38 cellular contexts compared by ENCODE assay signal in the genomic region with DNA sequence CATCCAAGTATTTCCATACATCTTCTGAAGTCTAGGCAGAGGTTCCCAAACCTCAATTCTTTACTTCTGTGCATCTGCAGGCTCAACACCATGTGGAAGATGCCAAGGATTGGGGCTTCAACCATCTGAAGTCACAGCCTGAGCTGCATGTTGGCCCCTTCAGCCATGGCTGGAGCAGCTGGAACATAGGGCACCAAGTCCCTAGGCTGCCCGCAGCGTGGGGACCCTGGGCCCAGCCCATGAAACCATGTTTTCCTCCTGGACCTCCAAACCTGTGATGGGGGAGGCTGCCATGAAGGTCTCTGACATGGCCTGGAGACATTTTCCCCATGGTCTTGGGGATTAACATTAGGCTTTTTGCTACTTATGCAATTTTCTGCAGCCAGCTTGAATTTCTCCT.
"Had no signal": no experiment of that assay in that cellular context is flagged by ENCODE, and none has a peak within 500 bp of the region (broad histone marks: within the 10 kb centered on the region; RNA-seq: fewer than 3 reads in every experiment).

No MANE protein-coding gene starts in this region.

- H3K9me3 ChIP-seq: adrenal gland, ascending aorta, body of pancreas, breast epithelium had no signal

- H3K9me3 Mint-ChIP-seq: activated naive CD4-positive, alpha-beta T cell treated with anti-CD3 and anti-CD28 coated beads for 36 hours had no signal

- H3K36me3 ChIP-seq: adrenal gland, ascending aorta, brain microvascular endothelial cell, breast epithelium, cardiac muscle cell had no signal

- H3K4me1 ChIP-seq: adrenal gland, ascending aorta, body of pancreas, breast epithelium had no signal

- H3K27me3 ChIP-seq: adrenal gland, ascending aorta, body of pancreas, brain microvascular endothelial cell, breast epithelium, cardiac muscle cell had no signal

- FAIRE-seq: astrocyte, bronchial epithelial cell had no signal

- ATAC-seq: activated naive CD4-positive, alpha-beta T cell treated with anti-CD3 and anti-CD28 coated beads, Interleukin-2, amount 50 U/mL, for 72 hours; activated naive CD8-positive, alpha-beta T cell treated with anti-CD3 and anti-CD28 coated beads, Interleukin-2, amount 50 U/mL, for 24 hours; activated T-cell treated with anti-CD3 and anti-CD28 coated beads, Interleukin-2, amount 50 U/mL, for 4 hours; activated T-cell treated with anti-CD3 and anti-CD28 coated beads, Interleukin-2, amount 50 U/mL, for 72 hours; activated T-helper 17 cell treated with anti-CD3 and anti-CD28 coated beads, Interleukin-2, amount 50 U/mL, for 72 hours; body of pancreas had no signal

- H3K4me1 Mint-ChIP-seq: activated naive CD4-positive, alpha-beta T cell treated with anti-CD3 and anti-CD28 coated beads, Interleukin-2, amount 10 ng/mL, durations not matched to agents 7 days and 5 days; activated naive CD4-positive, alpha-beta T cell treated with anti-CD3 and anti-CD28 coated beads, Interleukin-2, amount 50 U/mL, for 24 hours; activated naive CD8-positive, alpha-beta T cell treated with anti-CD3 and anti-CD28 coated beads for 36 hours; activated naive CD8-positive, alpha-beta T cell treated with anti-CD3 and anti-CD28 coated beads, Interleukin-2, amount 10 ng/mL, durations not matched to agents 7 days and 5 days; activated naive CD8-positive, alpha-beta T cell treated with anti-CD3 and anti-CD28 coated beads, Interleukin-2, amount 50 U/mL, for 24 hours; activated T-helper 17 cell treated with anti-CD3 and anti-CD28 coated beads, Interleukin-2, amount 50 U/mL, for 72 hours; brain; central memory CD8-positive, alpha-beta T cell had no signal

- H3K27ac Mint-ChIP-seq: activated naive CD4-positive, alpha-beta T cell treated with anti-CD3 and anti-CD28 coated beads for 36 hours; activated naive CD4-positive, alpha-beta T cell treated with anti-CD3 and anti-CD28 coated beads, Interleukin-2, amount 10 ng/mL, durations not matched to agents 7 days and 5 days; activated naive CD4-positive, alpha-beta T cell treated with anti-CD3 and anti-CD28 coated beads, Interleukin-2, amount 50 U/mL, for 24 hours; activated naive CD4-positive, alpha-beta T cell treated with anti-CD3 and anti-CD28 coated beads, Interleukin-2, amount 50 U/mL, for 72 hours; activated naive CD8-positive, alpha-beta T cell; activated naive CD8-positive, alpha-beta T cell treated with anti-CD3 and anti-CD28 coated beads for 36 hours; activated naive CD8-positive, alpha-beta T cell treated with anti-CD3 and anti-CD28 coated beads, Interleukin-2, amount 10 ng/mL, durations not matched to agents 7 days and 5 days; activated naive CD8-positive, alpha-beta T cell treated with anti-CD3 and anti-CD28 coated beads, Interleukin-2, amount 50 U/mL, for 24 hours; activated T-cell treated with anti-CD3 and anti-CD28 coated beads, Interleukin-2, amount 50 U/mL, for 24 hours; activated T-cell treated with anti-CD3 and anti-CD28 coated beads, Interleukin-2, amount 50 U/mL, for 72 hours; activated T-helper 1 cell treated with anti-CD3 and anti-CD28 coated beads, Interleukin-12 subunit alpha, Interleukin-12 subunit beta, Interleukin-2, Interleukin-4 antibody, amounts not matched to agents 30 ng/mL and 10 ng/mL and 1 ng/mL, durations not matched to agents 14 hours and 24 hours and 36 hours; activated T-helper 17 cell treated with anti-CD3 and anti-CD28 coated beads, Interleukin-2, amount 50 U/mL, for 72 hours; activated T-helper 2 cell treated with anti-CD3 and anti-CD28 coated beads, Interferon-gamma antibody, Interleukin-2, Interleukin-4, amounts not matched to agents 10 μg/mL and 5 μg/mL and 100 μg/mL, durations not matched to agents 14 hours and 24 hours and 36 hours; brain had no signal

- DNase-seq: activated effector memory CD4-positive, alpha-beta T cell treated with anti-CD3 and anti-CD28 coated beads, Interleukin-2, amount 50 U/mL, for 16 hours; activated effector memory CD4-positive, alpha-beta T cell treated with Interleukin-2 at 50 U/mL for 16 hours; activated gamma-delta T cell; activated gamma-delta T cell treated with Interleukin-2 at 50 U/mL for 16 hours; activated naive CD4-positive, alpha-beta T cell; activated naive CD4-positive, alpha-beta T cell treated with anti-CD3 and anti-CD28 coated beads for 36 hours; activated naive CD4-positive, alpha-beta T cell treated with anti-CD3 and anti-CD28 coated beads, Interleukin-2, amount 10 ng/mL, durations not matched to agents 7 days and 5 days; activated naive CD4-positive, alpha-beta T cell treated with anti-CD3 and anti-CD28 coated beads, Interleukin-2, amount 50 U/mL, for 16 hours; activated naive CD4-positive, alpha-beta T cell treated with Interleukin-2 at 50 U/mL for 16 hours; activated naive CD8-positive, alpha-beta T cell treated with anti-CD3 and anti-CD28 coated beads for 36 hours; activated naive CD8-positive, alpha-beta T cell treated with anti-CD3 and anti-CD28 coated beads, Interleukin-2, amount 10 ng/mL, durations not matched to agents 7 days and 5 days; activated naive CD8-positive, alpha-beta T cell treated with anti-CD3 and anti-CD28 coated beads, Interleukin-2, amount 50 U/mL, for 24 hours; activated T-cell treated with anti-CD3 and anti-CD28 coated beads, Interleukin-2, amount 50 U/mL, for 24 hours; activated T-cell treated with anti-CD3 and anti-CD28 coated beads, Interleukin-2, amount 50 U/mL, for 4 hours; activated T-cell treated with anti-CD3 and anti-CD28 coated beads, Interleukin-2, amount 50 U/mL, for 48 hours; activated T-cell treated with anti-CD3 and anti-CD28 coated beads, Interleukin-2, amount 50 U/mL, for 72 hours; adrenal gland; amniotic stem cell; amygdala; anterior cingulate cortex; aorta; body of pancreas; brain microvascular endothelial cell; central memory CD4-positive, alpha-beta T cell; cerebellar nuclear complex had no signal

- H3K4me3 ChIP-seq: adrenal gland, ascending aorta, body of pancreas, breast epithelium, cardiac muscle cell had no signal

- H3K36me3 Mint-ChIP-seq: activated naive CD4-positive, alpha-beta T cell treated with anti-CD3 and anti-CD28 coated beads, Interleukin-2, amount 10 ng/mL, durations not matched to agents 7 days and 5 days; activated naive CD4-positive, alpha-beta T cell treated with anti-CD3 and anti-CD28 coated beads, Interleukin-2, amount 50 U/mL, for 24 hours; activated naive CD4-positive, alpha-beta T cell treated with anti-CD3 and anti-CD28 coated beads, Interleukin-2, amount 50 U/mL, for 72 hours; activated naive CD8-positive, alpha-beta T cell; activated naive CD8-positive, alpha-beta T cell treated with anti-CD3 and anti-CD28 coated beads for 36 hours; activated naive CD8-positive, alpha-beta T cell treated with anti-CD3 and anti-CD28 coated beads, Interleukin-2, amount 10 ng/mL, durations not matched to agents 7 days and 5 days; brain had no signal

- H3K27ac ChIP-seq: adrenal gland, ascending aorta, body of pancreas, brain microvascular endothelial cell, breast epithelium, cardiac muscle cell had no signal

- H3K27me3 Mint-ChIP-seq: activated naive CD4-positive, alpha-beta T cell treated with anti-CD3 and anti-CD28 coated beads, Interleukin-2, amount 10 ng/mL, durations not matched to agents 7 days and 5 days; activated naive CD4-positive, alpha-beta T cell treated with anti-CD3 and anti-CD28 coated beads, Interleukin-2, amount 50 U/mL, for 24 hours; activated naive CD8-positive, alpha-beta T cell; activated naive CD8-positive, alpha-beta T cell treated with anti-CD3 and anti-CD28 coated beads for 36 hours; activated naive CD8-positive, alpha-beta T cell treated with anti-CD3 and anti-CD28 coated beads, Interleukin-2, amount 10 ng/mL, durations not matched to agents 7 days and 5 days; activated naive CD8-positive, alpha-beta T cell treated with anti-CD3 and anti-CD28 coated beads, Interleukin-2, amount 50 U/mL, for 24 hours; activated T-cell treated with anti-CD3 and anti-CD28 coated beads, Interleukin-2, amount 50 U/mL, for 24 hours; activated T-helper 17 cell treated with anti-CD3 and anti-CD28 coated beads, Interleukin-2, amount 50 U/mL, for 72 hours; central memory CD8-positive, alpha-beta T cell had no signal

- H3K4me3 Mint-ChIP-seq: activated naive CD4-positive, alpha-beta T cell treated with anti-CD3 and anti-CD28 coated beads for 36 hours; activated naive CD4-positive, alpha-beta T cell treated with anti-CD3 and anti-CD28 coated beads, Interleukin-2, amount 10 ng/mL, durations not matched to agents 7 days and 5 days; activated naive CD4-positive, alpha-beta T cell treated with anti-CD3 and anti-CD28 coated beads, Interleukin-2, amount 50 U/mL, for 24 hours; activated naive CD8-positive, alpha-beta T cell; activated naive CD8-positive, alpha-beta T cell treated with anti-CD3 and anti-CD28 coated beads for 36 hours; activated naive CD8-positive, alpha-beta T cell treated with anti-CD3 and anti-CD28 coated beads, Interleukin-2, amount 10 ng/mL, durations not matched to agents 7 days and 5 days; activated naive CD8-positive, alpha-beta T cell treated with anti-CD3 and anti-CD28 coated beads, Interleukin-2, amount 50 U/mL, for 24 hours; activated T-cell treated with anti-CD3 and anti-CD28 coated beads, Interleukin-2, amount 50 U/mL, for 24 hours; activated T-cell treated with anti-CD3 and anti-CD28 coated beads, Interleukin-2, amount 50 U/mL, for 4 hours; activated T-cell treated with anti-CD3 and anti-CD28 coated beads, Interleukin-2, amount 50 U/mL, for 72 hours; activated T-helper 1 cell treated with anti-CD3 and anti-CD28 coated beads, Interleukin-12 subunit alpha, Interleukin-12 subunit beta, Interleukin-2, Interleukin-4 antibody, amounts not matched to agents 30 ng/mL and 10 ng/mL and 1 ng/mL, durations not matched to agents 14 hours and 24 hours and 36 hours; activated T-helper 17 cell treated with anti-CD3 and anti-CD28 coated beads, Interleukin-2, amount 50 U/mL, for 72 hours; brain; central memory CD8-positive, alpha-beta T cell had no signal
